In genomic region chr10:111222961-111223360, GRCh38 we compare ENCODE assay signal across 23 cellular contexts.
"Had no signal": no experiment of that assay in that cellular context is flagged by ENCODE, and none has a peak within 500 bp of the region (broad histone marks: within the 10 kb centered on the region; RNA-seq: fewer than 3 reads in every experiment).

No MANE protein-coding gene starts in this region.

- H3K36me3 ChIP-seq: left ventricle myocardium inferior, pancreas, prostate gland, stomach, suprapubic skin, thoracic aorta, tibial artery, upper lobe of right lung had no signal

- H3K9me3 ChIP-seq: left ventricle myocardium inferior, pancreas, prostate gland, suprapubic skin, thoracic aorta, tibial artery, upper lobe of right lung had no signal

- H3K4me3 ChIP-seq: left ventricle myocardium inferior, lung, pancreas, prostate gland, skin epidermis, stomach, suprapubic skin, thoracic aorta, tibial artery, upper lobe of right lung had no signal

- H3K27ac ChIP-seq: left ventricle myocardium inferior, pancreas, prostate gland, skin epidermis, stomach, suprapubic skin, thoracic aorta, tibial artery, upper lobe of right lung had no signal

- H3K4me1 ChIP-seq: left ventricle myocardium inferior, pancreas, prostate gland, stomach, suprapubic skin, tibial artery, upper lobe of right lung had no signal

- H3K27me3 ChIP-seq: pancreas, upper lobe of right lung had no signal

- DNase-seq: hypothalamus; islet precursor cell; left ventricle myocardium inferior; mesendoderm; naive thymus-derived CD8-positive, alpha-beta T cell; pancreas; retina; right cardiac atrium; stimulated activated CD4-positive, alpha-beta T cell treated with anti-CD3 and anti-CD28 coated beads, Interleukin-12 subunit alpha, Interleukin-12 subunit beta, amount 100 ng/mL, for 4 hours; stimulated activated CD4-positive, alpha-beta T cell treated with anti-CD3 and anti-CD28 coated beads, Interleukin-15, amount 100 ng/mL, for 24 hours; stimulated activated CD4-positive, alpha-beta T cell treated with anti-CD3 and anti-CD28 coated beads, Interleukin-2, amount 100 ng/mL, for 24 hours; stimulated activated CD4-positive, alpha-beta T cell treated with anti-CD3 and anti-CD28 coated beads, Interleukin-4, amount 100 ng/mL, for 1 hour; stimulated activated naive B cell treated with anti-CD40 and anti-IgM and Interleukin-4, amounts not matched to agents 10 μg/mL and 1 μg/mL and 100 μg/mL, for 72 hours; stimulated activated naive CD8-positive, alpha-beta T cell treated with anti-CD3 and anti-CD28 coated beads, Interleukin-15, Interleukin-2, amounts not matched to agents 100 U/mL and 50 U/mL, for 24 hours; stomach; tibial artery; trophoblast cell; upper lobe of right lung had no signal

- ATAC-seq: naive thymus-derived CD8-positive, alpha-beta T cell; right cardiac atrium; stimulated activated naive B cell treated with anti-CD40 and anti-IgM and Interleukin-4, amounts not matched to agents 10 μg/mL and 1 μg/mL and 100 μg/mL, for 72 hours; stimulated activated naive CD8-positive, alpha-beta T cell treated with anti-CD3 and anti-CD28 coated beads, Interleukin-15, Interleukin-2, amounts not matched to agents 100 U/mL and 50 U/mL, for 24 hours; upper lobe of right lung had no signal
